In the genomic region with DNA sequence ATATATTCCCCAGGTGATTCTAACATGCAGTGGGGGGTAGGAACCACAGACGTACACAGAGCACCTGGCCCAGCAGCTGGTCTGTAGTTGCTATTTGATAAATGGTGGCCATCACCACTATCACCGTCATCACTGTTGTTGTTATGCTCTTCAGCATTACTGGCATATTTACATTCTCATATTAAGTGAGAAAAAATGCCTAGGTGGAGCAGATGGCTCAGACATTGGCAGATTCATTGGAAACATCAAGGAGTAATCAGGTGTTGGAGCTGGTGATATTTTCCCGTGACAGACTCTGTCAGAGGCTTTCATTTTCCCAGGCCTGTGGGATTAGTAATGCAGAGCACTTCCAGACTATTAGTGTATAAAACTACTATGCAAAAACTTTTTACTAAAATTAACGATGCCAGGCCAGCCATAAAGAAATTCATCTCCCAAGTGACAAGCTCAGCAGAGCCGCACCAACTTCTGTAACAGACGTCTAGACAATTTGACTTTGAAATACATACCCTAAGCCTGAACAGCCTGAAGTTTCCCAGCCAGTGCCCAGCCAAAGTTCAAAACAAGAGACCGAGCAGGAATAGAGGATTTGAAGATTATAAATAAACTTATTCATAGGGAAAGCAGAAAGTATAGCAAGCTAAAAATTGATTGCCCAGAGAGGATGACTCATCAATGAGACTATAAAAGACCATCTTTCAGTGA, we compare ENCODE assay signal across 15 cellular contexts.
A peak's percentile ranks its signal among the peaks of the same experiment; 100 is the strongest.
DNase-seq lines count a peak whose midpoint lies in the region; ATAC-seq, FAIRE-seq and TF ChIP-seq lines count a peak whose summit lies in the region.
"Had no signal": no experiment of that assay in that cellular context is flagged by ENCODE, and none has a peak within 500 bp of the region (broad histone marks: within the 10 kb centered on the region; RNA-seq: fewer than 3 reads in every experiment).

No MANE protein-coding gene starts in this region.

- no peak overlapping the region for H3K9ac ChIP-seq in K562 (ENCODE audit: insufficient read depth in 1 of 2, low read depth in 2 of 2, low read length in 2 of 2)

- in situ Hi-C loops in K562 (cut with MboI): no loop called here

- no peak for TF ChIP-seq RAD21 in K562 (CRISPR knock-in tag; conservative IDR thresholded peaks at IDR 0.05 in 1 of 2, IDR thresholded peaks at IDR 0.05 in 1 of 2)

- FAIRE-seq in K562 (lab: Jason Lieb, UNC): no peak

- H3K9me3 ChIP-seq in HEK293 (ENCODE audit: control insufficient read depth, insufficient read depth, low read depth, low read length) (no peaks in the 10 kb centered on the region), K562 (replicated peaks; ENCODE audit: control insufficient read depth, insufficient read depth, low read depth, low read length) (no peaks in the 10 kb centered on the region)
- H3K9me3 ChIP-seq: heart right ventricle, lower lobe of right lung had no signal

- TF ChIP-seq EP300 in K562 (IDR thresholded peaks at IDR 0.05; ENCODE audit: low read length): no peak

- 2% methylated on average over 7 of the region's 7 CpGs for WGBS in K562 (ENCODE audit: insufficient coverage, low coverage, missing lambda C conversion rate)

- H3K9me1 ChIP-seq in K562 (ENCODE audit: control insufficient read depth, insufficient read depth, low read length): no peaks in the 10 kb centered on the region

- no peaks in the 10 kb centered on the region for H4K20me1 ChIP-seq in K562 (replicated peaks; ENCODE audit: control insufficient read depth, insufficient read depth, low read length)

- H3K36me3 ChIP-seq in HEK293 (ENCODE audit: control insufficient read depth in 2 of 2, insufficient read depth in 1 of 2, low read length in 2 of 2): no peaks in the 10 kb centered on the region
- H3K36me3 ChIP-seq in K562 (ENCODE audit: control insufficient read depth, insufficient read depth, low read length): no peaks in the 10 kb centered on the region
- H3K36me3 ChIP-seq: heart right ventricle, lower lobe of right lung had no signal

- H3K4me1 ChIP-seq in HEK293 (ENCODE audit: control insufficient read depth, insufficient read depth, low read length) (no peaks in the 10 kb centered on the region), K562 (replicated peaks in 1 of 2; ENCODE audit: control insufficient read depth in 2 of 2, insufficient read depth in 2 of 2, low read length in 2 of 2) (no peaks in the 10 kb centered on the region)
- H3K4me1 ChIP-seq: lower lobe of right lung had no signal

- intact Hi-C loops in K562 (cut with micrococcal nuclease): no loop called here

- ATAC-seq in K562 (no peak), GM21360 (IDR thresholded peaks at IDR 0.05; ENCODE audit: unreplicated experiment) (no peak), GM19455 (IDR thresholded peaks at IDR 0.05; ENCODE audit: unreplicated experiment) (no peak)
- ATAC-seq: lower lobe of right lung, T-helper 17 cell had no signal

- TF ChIP-seq CTCF in HEK293 (tag by site-specific recombination; IDR thresholded peaks at IDR 0.05) (no peak), K562 (IDR thresholded peaks at IDR 0.05 in 2 of 3, conservative IDR thresholded peaks at IDR 0.05 in 1 of 3; ENCODE audit: insufficient read depth in 2 of 3, low read depth in 1 of 3, low read length in 3 of 3) (no peak)

- H3K27ac ChIP-seq in HEK293 (ENCODE audit: extremely low read depth, low read depth, low read length) (no peak overlapping the region), K562 (ENCODE audit: extremely low read depth, low read depth, low read length) (no peak overlapping the region)
- H3K27ac ChIP-seq: lower lobe of right lung, PC-9 had no signal

- no peak for TF ChIP-seq POLR2A in K562 (conservative IDR thresholded peaks at IDR 0.05)

- DNase-seq in NCI-H2029 treated with DMSO at 0.1 percent for 48 hours (lab: John Stamatoyannopoulos, UW) (peak; percentile 27), K562 (ENCODE audit: extremely low read depth in 1 of 4, low spot score in 3 of 4) (no peak), pons (ENCODE audit: low spot score) (peak; percentile 33), GDM1 (lab: John Stamatoyannopoulos, UW) (no peak)
- DNase-seq: activated CD4-positive, alpha-beta T cell treated with anti-CD3 and anti-CD28 coated beads, Interleukin-2, amount 50 U/mL, for 4 hours; central memory CD4-positive, alpha-beta T cell; heart right ventricle; lower lobe of right lung; PC-9; posterior cingulate gyrus; stimulated activated CD4-positive, alpha-beta T cell treated with anti-CD3 and anti-CD28 coated beads, Interleukin-4, amount 100 ng/mL, for 4 hours; T-helper 17 cell had no signal

- H2AFZ ChIP-seq in K562 (ENCODE audit: low read depth, low read length): no peak overlapping the region

- H3K4me3 ChIP-seq in HEK293 (ENCODE audit: low read depth, low read length): no peak overlapping the region
- no peak overlapping the region for H3K4me3 ChIP-seq in K562
- H3K4me3 ChIP-seq: heart right ventricle, lower lobe of right lung, PC-9 had no signal

- H3K27me3 ChIP-seq in K562 (ENCODE audit: control insufficient read depth in 2 of 2, insufficient read depth in 2 of 2, low read length in 2 of 2): peaks cover 0 to 7% of the 10 kb centered on the region in 2 experiments; a peak in 1 of 5 replicates
- H3K27me3 ChIP-seq: heart right ventricle had no signal

- CTCF ChIA-PET in HEK293 (lab: Yijun Ruan, JAX) (no interaction called here), K562 (lab: Yijun Ruan, JAX; ENCODE audit: low intra/inter-chr PET ratio) (no interaction called here)

- no peaks in the 10 kb centered on the region for H3K79me2 ChIP-seq in K562 (ENCODE audit: control insufficient read depth, insufficient read depth, low read length)

- BruUV-seq in K562 (replicated peaks; lab: Mats Ljungman, UMichigan): no TSS peak

- no peak overlapping the region for H3K4me2 ChIP-seq in K562 (ENCODE audit: insufficient read depth, low read length)
- H3K4me2 ChIP-seq: PC-9 had no signal

- POLR2A ChIA-PET in HEK293 (lab: Yijun Ruan, JAX) (no interaction called here), K562 (lab: Yijun Ruan, JAX) (interaction anchor here (1.0 kb wide), 1 partner anchor 9 kb away, joined by 3 read pairs; no protein-coding TSS in a partner anchor)

TF ChIP-seq in HEK293, 187 proteins besides CTCF, POLR2A, EP300 and RAD21:
- no peak for TF ChIP-seq ZFP3 (tag by site-specific recombination; IDR thresholded peaks at IDR 0.05; ENCODE audit: low read depth)
- 0 out of 2 replicates have a peak, but pooled peaks have one; percentile 33 for TF ChIP-seq ZNF660 (tag by site-specific recombination; IDR thresholded peaks at IDR 0.05)
TF ChIP-seq in HEK293: peak in this region for 1.

TF ChIP-seq in K562, 482 proteins besides CTCF, POLR2A, EP300 and RAD21:
- TF ChIP-seq, protein P1, sequence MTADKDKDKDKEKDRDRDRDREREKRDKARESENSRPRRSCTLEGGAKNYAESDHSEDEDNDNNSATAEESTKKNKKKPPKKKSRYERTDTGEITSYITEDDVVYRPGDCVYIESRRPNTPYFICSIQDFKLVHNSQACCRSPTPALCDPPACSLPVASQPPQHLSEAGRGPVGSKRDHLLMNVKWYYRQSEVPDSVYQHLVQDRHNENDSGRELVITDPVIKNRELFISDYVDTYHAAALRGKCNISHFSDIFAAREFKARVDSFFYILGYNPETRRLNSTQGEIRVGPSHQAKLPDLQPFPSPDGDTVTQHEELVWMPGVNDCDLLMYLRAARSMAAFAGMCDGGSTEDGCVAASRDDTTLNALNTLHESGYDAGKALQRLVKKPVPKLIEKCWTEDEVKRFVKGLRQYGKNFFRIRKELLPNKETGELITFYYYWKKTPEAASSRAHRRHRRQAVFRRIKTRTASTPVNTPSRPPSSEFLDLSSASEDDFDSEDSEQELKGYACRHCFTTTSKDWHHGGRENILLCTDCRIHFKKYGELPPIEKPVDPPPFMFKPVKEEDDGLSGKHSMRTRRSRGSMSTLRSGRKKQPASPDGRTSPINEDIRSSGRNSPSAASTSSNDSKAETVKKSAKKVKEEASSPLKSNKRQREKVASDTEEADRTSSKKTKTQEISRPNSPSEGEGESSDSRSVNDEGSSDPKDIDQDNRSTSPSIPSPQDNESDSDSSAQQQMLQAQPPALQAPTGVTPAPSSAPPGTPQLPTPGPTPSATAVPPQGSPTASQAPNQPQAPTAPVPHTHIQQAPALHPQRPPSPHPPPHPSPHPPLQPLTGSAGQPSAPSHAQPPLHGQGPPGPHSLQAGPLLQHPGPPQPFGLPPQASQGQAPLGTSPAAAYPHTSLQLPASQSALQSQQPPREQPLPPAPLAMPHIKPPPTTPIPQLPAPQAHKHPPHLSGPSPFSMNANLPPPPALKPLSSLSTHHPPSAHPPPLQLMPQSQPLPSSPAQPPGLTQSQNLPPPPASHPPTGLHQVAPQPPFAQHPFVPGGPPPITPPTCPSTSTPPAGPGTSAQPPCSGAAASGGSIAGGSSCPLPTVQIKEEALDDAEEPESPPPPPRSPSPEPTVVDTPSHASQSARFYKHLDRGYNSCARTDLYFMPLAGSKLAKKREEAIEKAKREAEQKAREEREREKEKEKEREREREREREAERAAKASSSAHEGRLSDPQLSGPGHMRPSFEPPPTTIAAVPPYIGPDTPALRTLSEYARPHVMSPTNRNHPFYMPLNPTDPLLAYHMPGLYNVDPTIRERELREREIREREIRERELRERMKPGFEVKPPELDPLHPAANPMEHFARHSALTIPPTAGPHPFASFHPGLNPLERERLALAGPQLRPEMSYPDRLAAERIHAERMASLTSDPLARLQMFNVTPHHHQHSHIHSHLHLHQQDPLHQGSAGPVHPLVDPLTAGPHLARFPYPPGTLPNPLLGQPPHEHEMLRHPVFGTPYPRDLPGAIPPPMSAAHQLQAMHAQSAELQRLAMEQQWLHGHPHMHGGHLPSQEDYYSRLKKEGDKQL (CRISPR knock-in tag; IDR thresholded peaks at IDR 0.05; ENCODE audit: borderline replicate concordance): no peak
- TF ChIP-seq, protein P2, sequence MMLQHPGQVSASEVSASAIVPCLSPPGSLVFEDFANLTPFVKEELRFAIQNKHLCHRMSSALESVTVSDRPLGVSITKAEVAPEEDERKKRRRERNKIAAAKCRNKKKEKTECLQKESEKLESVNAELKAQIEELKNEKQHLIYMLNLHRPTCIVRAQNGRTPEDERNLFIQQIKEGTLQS (IDR thresholded peaks at IDR 0.05): peak; percentile 11; the same call in 1 of the 2 replicates
- TF ChIP-seq, protein P2 (CRISPR knock-in tag; conservative IDR thresholded peaks at IDR 0.05): no peak

Comparison
In these comparisons a context has a peak if more than half of its experiments do, and no peak if none do; other contexts are left out.
1. DNase-seq: peak in NCI-H2029 treated with DMSO at 0.1 percent for 48 hours (single experiment) and pons (single experiment); none in K562 (0 of 4) and GDM1 (single experiment).